Comparison of ENCODE assay signal across 26 cellular contexts in the genomic region with DNA sequence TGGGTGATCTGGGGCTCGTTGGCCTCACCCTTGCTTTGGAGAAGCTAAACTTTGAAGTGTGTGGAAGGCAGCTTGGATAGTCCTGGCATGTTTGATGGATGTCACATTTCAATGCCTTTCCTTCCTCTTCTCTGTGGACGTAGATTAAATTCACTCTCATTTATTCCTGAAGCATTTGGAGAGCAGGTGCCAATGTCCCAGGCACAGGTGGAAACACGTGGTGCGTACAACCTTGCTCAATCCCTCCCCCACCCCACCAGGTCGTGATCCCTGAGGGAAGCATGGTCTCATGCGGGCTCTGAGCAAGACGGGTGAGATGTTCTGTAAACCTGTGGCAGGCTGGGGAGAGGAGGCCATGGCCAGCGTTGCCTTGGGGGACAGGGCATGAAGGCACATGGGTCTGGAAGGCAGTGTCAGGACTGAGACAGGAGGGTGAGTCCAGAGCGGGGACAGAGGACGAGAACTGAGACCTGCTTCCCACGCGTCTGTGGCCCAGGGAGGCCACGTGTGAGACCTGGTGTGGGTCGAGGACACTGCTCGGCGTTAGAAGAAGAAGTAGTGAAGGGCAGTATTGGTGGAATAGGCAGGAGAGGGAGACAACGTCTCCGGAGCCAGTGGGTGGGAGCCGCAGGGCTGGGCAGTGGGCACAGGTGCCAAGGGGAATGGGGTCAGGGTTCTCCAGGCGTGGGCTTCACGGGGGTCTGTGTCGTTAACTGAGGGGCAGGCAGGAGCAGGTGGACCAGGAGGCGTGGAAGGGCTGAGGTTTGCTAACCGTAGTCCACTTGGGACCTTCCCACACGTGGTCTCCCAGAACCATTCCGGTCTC. TPM values are rescaled to one million over a fixed set of nuclear protein-coding genes. Genes with fewer than 3 reads are reported as not detected.
"Had no signal": no experiment of that assay in that cellular context is flagged by ENCODE, and none has a peak within 500 bp of the region (broad histone marks: within the 10 kb centered on the region; RNA-seq: fewer than 3 reads in every experiment).

No MANE protein-coding gene starts in this region.

- H2AFZ ChIP-seq: parathyroid adenoma had no signal

- H3K27me3 ChIP-seq: ovary, right lobe of liver, sigmoid colon, suprapubic skin, testis, tibial artery, transverse colon, upper lobe of right lung, uterus had no signal

- FAIRE-seq: small intestine had no signal

- ATAC-seq: naive thymus-derived CD4-positive, alpha-beta T cell; natural killer cell; psoas muscle; right cardiac atrium; stimulated activated memory B cell treated with anti-CD40 and anti-IgM and Interleukin-4, amounts not matched to agents 10 μg/mL and 1 μg/mL and 100 μg/mL, for 72 hours; stimulated activated naive CD8-positive, alpha-beta T cell treated with anti-CD3 and anti-CD28 coated beads, Interleukin-15, amount 100 ng/mL, for 72 hours; stimulated activated naive CD8-positive, alpha-beta T cell treated with anti-CD3 and anti-CD28 coated beads, Interleukin-15, Interleukin-2, amounts not matched to agents 100 U/mL and 50 U/mL, for 24 hours; upper lobe of right lung had no signal

- H3K4me3 ChIP-seq: ovary, psoas muscle, right lobe of liver, sigmoid colon, suprapubic skin, testis, tibial artery, transverse colon, upper lobe of right lung, uterus had no signal

- H3K27ac ChIP-seq: ovary, parathyroid adenoma, psoas muscle, right lobe of liver, sigmoid colon, suprapubic skin, testis, tibial artery, transverse colon, upper lobe of right lung, uterus had no signal

- H3K36me3 ChIP-seq: ovary, right lobe of liver, sigmoid colon, suprapubic skin, tibial artery, transverse colon, upper lobe of right lung, uterus had no signal

- H3K79me2 ChIP-seq: parathyroid adenoma had no signal

- DNase-seq: naive thymus-derived CD4-positive, alpha-beta T cell; natural killer cell; occipital lobe; ovary; psoas muscle; right cardiac atrium; right lobe of liver; sigmoid colon; small intestine; stimulated activated CD4-positive, alpha-beta T cell treated with anti-CD3 and anti-CD28 coated beads, Interleukin-12 subunit alpha, Interleukin-12 subunit beta, amount 100 ng/mL, for 4 hours; stimulated activated CD4-positive, alpha-beta T cell treated with anti-CD3 and anti-CD28 coated beads, Interleukin-1b, Interleukin-23, amount 100 ng/mL, for 48 hours; stimulated activated CD4-positive, alpha-beta T cell treated with anti-CD3 and anti-CD28 coated beads, Interleukin-4, amount 100 ng/mL, for 1 hour; stimulated activated CD4-positive, alpha-beta T cell treated with anti-CD3 and anti-CD28 coated beads, Interleukin-4, amount 100 ng/mL, for 4 hours; stimulated activated CD8-positive, alpha-beta memory T cell treated with anti-CD3 and anti-CD28 coated beads, Interleukin-4, amount 100 ng/mL, for 48 hours; stimulated activated naive CD4-positive, alpha-beta T cell; stimulated activated naive CD8-positive, alpha-beta T cell treated with anti-CD3 and anti-CD28 coated beads, Interleukin-15, amount 100 ng/mL, for 72 hours; stimulated activated naive CD8-positive, alpha-beta T cell treated with anti-CD3 and anti-CD28 coated beads, Interleukin-15, Interleukin-2, amounts not matched to agents 100 U/mL and 50 U/mL, for 24 hours; substantia nigra; testis; tibial artery; transverse colon; upper lobe of right lung; uterus had no signal

- H3K4me1 ChIP-seq: parathyroid adenoma, psoas muscle, right lobe of liver, sigmoid colon, suprapubic skin, testis, tibial artery, transverse colon, upper lobe of right lung, uterus had no signal

- H3K9me3 ChIP-seq: ovary, right lobe of liver, sigmoid colon, suprapubic skin, testis, upper lobe of right lung, uterus had no signal

- H3K9ac ChIP-seq: parathyroid adenoma had no signal

RNA-seq across cellular contexts. Expression of a gene that starts 34.4 kb away (rescaled TPM):
- total RNA-seq: naive thymus-derived CD4-positive, alpha-beta T cell; natural killer cell had no signal
- polyA plus RNA-seq: naive thymus-derived CD4-positive, alpha-beta T cell had no signal
